In the genomic region with DNA sequence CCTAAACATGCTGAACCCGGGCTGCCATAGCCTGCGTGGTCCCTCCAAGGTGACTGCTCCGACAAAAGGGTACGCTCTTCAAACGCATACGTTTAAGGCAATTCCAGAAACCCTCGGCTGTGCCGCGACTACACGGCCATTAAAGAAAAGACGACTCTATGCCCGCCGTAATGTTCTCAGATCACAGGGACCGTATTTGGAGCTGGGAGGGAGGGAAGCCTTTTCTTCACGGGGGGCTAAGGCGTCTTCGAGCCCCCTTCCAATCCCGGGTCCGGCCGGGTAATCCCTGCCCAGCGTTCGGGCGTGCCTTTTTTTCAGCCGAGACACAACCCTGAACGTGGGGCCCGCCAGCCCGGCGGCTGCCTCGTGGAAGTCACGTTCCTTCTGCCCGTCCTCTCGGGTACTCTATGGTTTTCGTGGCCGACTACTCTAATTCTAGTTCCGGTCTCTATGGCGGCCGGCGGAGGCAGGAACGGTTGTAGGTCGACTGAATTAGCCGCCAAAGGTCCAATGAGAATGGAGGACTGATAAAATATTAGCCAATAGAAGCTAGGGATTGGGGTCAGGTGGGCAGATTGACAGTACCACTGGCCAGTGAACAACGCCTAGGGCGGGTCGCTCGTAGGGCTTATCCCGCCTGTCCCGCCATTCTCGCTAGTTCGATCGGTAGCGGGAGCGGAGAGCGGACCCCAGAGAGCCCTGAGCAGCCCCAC, we compare ENCODE assay signal across 8 cellular contexts. TPM values are rescaled to one million over a fixed set of nuclear protein-coding genes. Genes with fewer than 3 reads are reported as not detected.
DNase-seq lines count a peak whose midpoint lies in the region; ATAC-seq lines count a peak whose summit lies in the region.

A gene (plus strand): TSS at position 648 of the 713 bp plus-strand sequence. CDS start 148 bp downstream, outside the sequence.

- H3K4me3 Mint-ChIP-seq in dendritic cell treated with granulocyte-macrophage colony-stimulating factor and Interleukin-4, amounts not matched to agents 40 ng/mL and 50 ng/mL, for 4 days = peak within 1 kb of the TSS; percentile 92

- no peaks in the 10 kb centered on the region for H3K9me3 ChIP-seq in BLaER1 treated with 17β-estradiol and CSF1 and Interleukin-3, amounts not matched to agents 10 nM and 100 nM (replicated peaks in 1 of 11)

- DNase-seq in NCI-H748 (lab: John Stamatoyannopoulos, UW; ENCODE audit: unreplicated experiment) (peak; percentile 100), left lobe of liver (ENCODE audit: low spot score) (peak; percentile 98)
- DNase-seq in activated CD4-positive, alpha-beta T cell treated with anti-CD3 and anti-CD28 coated beads, Interleukin-2, amount 50 U/mL, for 1 hour = peak; percentile 93
- peak; percentile 93 for DNase-seq in stimulated activated CD4-positive, alpha-beta T cell treated with anti-CD3 and anti-CD28 coated beads, Interleukin-2, amount 100 ng/mL, for 4 hours (ENCODE audit: low read depth)

- peaks cover 50 to 56% (median 54%) of the 10 kb centered on the region in 10 experiments for H3K4me1 ChIP-seq in BLaER1 treated with 17β-estradiol and CSF1 and Interleukin-3, amounts not matched to agents 10 nM and 100 nM

- intact Hi-C loops in dendritic cell treated with granulocyte-macrophage colony-stimulating factor and Interleukin-4, amounts not matched to agents 40 ng/mL and 50 ng/mL, for 4 days (cut with micrococcal nuclease) = loop anchor here (1.0 to 5.0 kb wide), 3 partner anchors 24 to 226 kb away; a partner anchor contains a TSS

- H3K9ac ChIP-seq in BLaER1 treated with 17β-estradiol and CSF1 and Interleukin-3, amounts not matched to agents 10 nM and 100 nM = peak within 1 kb of the TSS; percentile 89 to 97 (median 93)

- no peaks in the 10 kb centered on the region for H3K27me3 Mint-ChIP-seq in dendritic cell treated with granulocyte-macrophage colony-stimulating factor and Interleukin-4, amounts not matched to agents 40 ng/mL and 50 ng/mL, for 4 days

- peak within 1 kb of the TSS; percentile 94 for H3K27ac Mint-ChIP-seq in dendritic cell treated with granulocyte-macrophage colony-stimulating factor and Interleukin-4, amounts not matched to agents 40 ng/mL and 50 ng/mL, for 4 days

- H4K20me1 ChIP-seq in BLaER1 treated with 17β-estradiol and CSF1 and Interleukin-3, amounts not matched to agents 10 nM and 100 nM = peaks cover 40 to 43% (median 42%) of the 10 kb centered on the region in 11 experiments

- H3K4me1 Mint-ChIP-seq in dendritic cell treated with granulocyte-macrophage colony-stimulating factor and Interleukin-4, amounts not matched to agents 40 ng/mL and 50 ng/mL, for 4 days (ENCODE audit: low read depth) = peaks cover 49% of the 10 kb centered on the region

- peaks cover 35 to 53% (median 45%) of the 10 kb centered on the region in 11 experiments for H3K36me3 ChIP-seq in BLaER1 treated with 17β-estradiol and CSF1 and Interleukin-3, amounts not matched to agents 10 nM and 100 nM

- H3K4me3 ChIP-seq in BLaER1 treated with 17β-estradiol and CSF1 and Interleukin-3, amounts not matched to agents 10 nM and 100 nM = peak within 1 kb of the TSS; percentile 79 to 98 (median 94)

- H3K36me3 Mint-ChIP-seq in dendritic cell treated with granulocyte-macrophage colony-stimulating factor and Interleukin-4, amounts not matched to agents 40 ng/mL and 50 ng/mL, for 4 days (ENCODE audit: low read depth) = peaks cover 46% of the 10 kb centered on the region

- peak; percentile 90 for ATAC-seq in GM19351 (IDR thresholded peaks at IDR 0.05; ENCODE audit: unreplicated experiment)
- ATAC-seq in HG03521 (IDR thresholded peaks at IDR 0.05; ENCODE audit: unreplicated experiment) = peak; percentile 87
- ATAC-seq in left lobe of liver = peak; percentile 92

- H3K27ac ChIP-seq in BLaER1 treated with 17β-estradiol and CSF1 and Interleukin-3, amounts not matched to agents 10 nM and 100 nM = peak within 1 kb of the TSS; percentile 85 to 98 (median 93)

- H3K4me2 ChIP-seq in BLaER1 treated with 17β-estradiol and CSF1 and Interleukin-3, amounts not matched to agents 10 nM and 100 nM = peak within 1 kb of the TSS; percentile 92 to 99 (median 96)

- no peaks in the 10 kb centered on the region for H3K9me3 Mint-ChIP-seq in dendritic cell treated with granulocyte-macrophage colony-stimulating factor and Interleukin-4, amounts not matched to agents 40 ng/mL and 50 ng/mL, for 4 days

- H3K27me3 ChIP-seq in BLaER1 treated with 17β-estradiol and CSF1 and Interleukin-3, amounts not matched to agents 10 nM and 100 nM = no peaks in the 10 kb centered on the region

RNA-seq across cellular contexts. Expression of the gene that starts here (rescaled TPM):
- 183 TPM for total RNA-seq in left lobe of liver

Comparison
In these comparisons a context has a peak if more than half of its experiments do, and no peak if none do; other contexts are left out.
1. Peak in every context shown above with its lines: DNase-seq, ATAC-seq, H3K4me3 ChIP-seq and H3K27ac ChIP-seq.